ENCODE assay signal across 8 cellular contexts in genomic region chr9:98775831-98776441, GRCh38.
DNase-seq lines count a peak whose midpoint lies in the region; ATAC-seq and TF ChIP-seq lines count a peak whose summit lies in the region.

No MANE protein-coding gene starts in this region.

- in situ Hi-C loops in astrocyte of the cerebellum (cut with HindIII; ENCODE audit: low sequenced_read_pairs): no loop called here

- H3K4me3 ChIP-seq in astrocyte of the cerebellum (ENCODE audit: low read depth, low read length): no peak overlapping the region

- peak; percentile 85 for TF ChIP-seq CTCF in astrocyte of the cerebellum (IDR thresholded peaks at IDR 0.05; ENCODE audit: low read depth, low read length, missing control alignments)

- ATAC-seq in GM21529 (IDR thresholded peaks at IDR 0.05; ENCODE audit: unreplicated experiment) (peak; percentile 53), HG03521 (IDR thresholded peaks at IDR 0.05; ENCODE audit: unreplicated experiment) (no peak), HG03097 (IDR thresholded peaks at IDR 0.05; ENCODE audit: low FRiP score, unreplicated experiment) (no peak)

- DNase-seq in COR-L47 (lab: John Stamatoyannopoulos, UW): peak; percentile 46
- DNase-seq in NCI-H526 treated with DMSO at 0.1 percent for 48 hours (lab: John Stamatoyannopoulos, UW): peak; percentile 4
- DNase-seq in astrocyte of the cerebellum (ENCODE audit: low read depth): peak; percentile 65
- peak; percentile 87 for DNase-seq in iPS-NIHi11 (ENCODE audit: low spot score)
- peak; percentile 7 for DNase-seq in stimulated activated CD8-positive, alpha-beta memory T cell treated with anti-CD3 and anti-CD28 coated beads, Interleukin-4, amount 100 ng/mL, for 24 hours (ENCODE audit: low read depth)

Comparison
In these comparisons a context has a peak if more than half of its experiments do, and no peak if none do; other contexts are left out.
1. DNase-seq: peak in every context shown above with its lines; median percentile 87 in iPS-NIHi11; 65 in astrocyte of the cerebellum; 46 in COR-L47; 7 in stimulated activated CD8-positive, alpha-beta memory T cell treated with anti-CD3 and anti-CD28 coated beads, Interleukin-4, amount 100 ng/mL, for 24 hours; 4 in NCI-H526 treated with DMSO at 0.1 percent for 48 hours.